Comparison of ENCODE assay signal across 13 cellular contexts in genomic region chr16:78474762-78475161, GRCh38.
DNase-seq lines count a peak whose midpoint lies in the region; ATAC-seq and TF ChIP-seq lines count a peak whose summit lies in the region.
"Had no signal": no experiment of that assay in that cellular context is flagged by ENCODE, and none has a peak within 500 bp of the region (broad histone marks: within the 10 kb centered on the region; RNA-seq: fewer than 3 reads in every experiment).

No MANE protein-coding gene starts in this region.

- H3K79me2 ChIP-seq in OCI-LY3 (ENCODE audit: low read length): no peaks in the 10 kb centered on the region

- H3K36me3 ChIP-seq in OCI-LY3 (replicated peaks; ENCODE audit: low read depth, low read length) (no peaks in the 10 kb centered on the region), HAP-1 (replicated peaks) (no peaks in the 10 kb centered on the region)
- H3K36me3 ChIP-seq: breast epithelium, neural progenitor cell had no signal

- no peaks in the 10 kb centered on the region for H3K27me3 ChIP-seq in OCI-LY3 (ENCODE audit: low read depth, low read length)
- H3K27me3 ChIP-seq in HAP-1 (ENCODE audit: low read depth): no peaks in the 10 kb centered on the region
- H3K27me3 ChIP-seq: breast epithelium, neural progenitor cell had no signal

- TF ChIP-seq CTCF in OCI-LY3 (IDR thresholded peaks at IDR 0.05; ENCODE audit: low read depth, low read length): no peak

- H3K4me3 ChIP-seq in OCI-LY3 (ENCODE audit: low read length) (no peak overlapping the region), HAP-1 (no peak overlapping the region)
- H3K4me3 ChIP-seq: breast epithelium, neural progenitor cell had no signal

- no peaks in the 10 kb centered on the region for H3K9me3 ChIP-seq in OCI-LY3 (ENCODE audit: insufficient read depth, low read length)
- no peaks in the 10 kb centered on the region for H3K9me3 ChIP-seq in HAP-1
- H3K9me3 ChIP-seq: breast epithelium had no signal

- H3K4me1 ChIP-seq in OCI-LY3 (ENCODE audit: low read length) (peaks cover 9% of the 10 kb centered on the region), HAP-1 (no peaks in the 10 kb centered on the region)
- H3K4me1 ChIP-seq: breast epithelium had no signal

- no peak overlapping the region for H3K27ac ChIP-seq in OCI-LY3 (ENCODE audit: low read length)
- H3K27ac ChIP-seq: breast epithelium, C4-2B, neural progenitor cell had no signal

- peak overlapping the region; percentile 13; the same call in 1 of the 2 replicates for H3K4me2 ChIP-seq in OCI-LY3 (ENCODE audit: low read length)
- H3K4me2 ChIP-seq: neural progenitor cell had no signal

- no peak overlapping the region for H2AFZ ChIP-seq in OCI-LY3 (ENCODE audit: low read depth, low read length)
- H2AFZ ChIP-seq: neural progenitor cell had no signal

- ATAC-seq in GM18909 (IDR thresholded peaks at IDR 0.05; ENCODE audit: poor library complexity, unreplicated experiment) (peak; percentile 82), GM21526 (IDR thresholded peaks at IDR 0.05; ENCODE audit: low FRiP score, unreplicated experiment) (peak; percentile 80), HG03039 (IDR thresholded peaks at IDR 0.05; ENCODE audit: unreplicated experiment) (peak; percentile 81)
- ATAC-seq: effector memory CD8-positive, alpha-beta T cell had no signal

- DNase-seq in HAP-1 (ENCODE audit: low spot score in 2 of 2) (no peak), NCI-H1105 (lab: John Stamatoyannopoulos, UW) (no peak), NCI-H2029 treated with DMSO at 0.1 percent for 48 hours (lab: John Stamatoyannopoulos, UW) (no peak)
- DNase-seq: activated naive CD4-positive, alpha-beta T cell treated with anti-CD3 and anti-CD28 coated beads, Interleukin-2, amount 10 ng/mL, durations not matched to agents 7 days and 5 days; effector memory CD8-positive, alpha-beta T cell; NCI-H1694 treated with DMSO at 0.1 percent for 48 hours had no signal

- no peaks in the 10 kb centered on the region for H4K20me1 ChIP-seq in OCI-LY3 (ENCODE audit: insufficient read depth, low read length)

- no peak overlapping the region for H3K9ac ChIP-seq in OCI-LY3 (ENCODE audit: low read length)
- H3K9ac ChIP-seq: neural progenitor cell had no signal

- in situ Hi-C loops in HAP-1 (cut with MboI; ENCODE audit: low sequenced_read_pairs): no loop called here
